8 cellular contexts compared by ENCODE assay signal in the genomic region with DNA sequence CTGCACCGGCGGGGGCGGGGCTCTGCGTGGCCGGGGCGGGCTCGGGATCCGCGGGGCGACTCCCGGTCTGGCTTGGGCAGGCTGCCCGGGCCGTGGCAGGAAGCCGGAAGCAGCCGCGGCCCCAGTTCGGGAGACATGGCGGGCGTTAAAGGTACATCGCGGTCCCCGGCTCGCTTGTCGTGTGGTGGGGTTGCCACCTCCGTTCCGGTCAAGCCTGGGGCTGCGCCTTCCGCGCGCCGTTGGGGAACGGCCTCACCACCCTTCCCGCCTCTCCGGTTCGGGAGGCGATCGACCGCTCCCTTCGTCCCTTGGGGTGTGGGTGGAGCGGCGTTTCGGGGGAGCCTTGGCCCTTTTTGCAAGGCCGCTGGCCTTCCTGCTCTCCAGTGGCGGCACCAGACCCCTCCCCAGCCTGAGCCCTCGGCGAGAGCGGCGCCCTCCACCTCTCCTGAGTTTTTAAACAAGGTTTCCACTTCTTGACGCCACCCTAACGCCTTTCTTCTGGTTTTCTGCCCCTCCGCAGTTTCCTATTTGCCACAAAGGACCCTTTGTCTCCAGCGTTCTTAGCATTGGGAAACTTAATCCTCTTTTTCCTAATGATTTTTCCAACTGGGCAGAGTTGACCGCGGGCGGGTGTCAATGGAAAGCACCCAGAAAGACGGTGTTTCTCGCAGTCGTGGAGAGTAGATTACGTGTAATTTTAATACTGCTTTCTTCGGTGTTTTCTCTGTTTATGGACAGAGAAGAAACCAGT. TPM values are rescaled to one million over a fixed set of nuclear protein-coding genes. Genes with fewer than 3 reads are reported as not detected.
DNase-seq lines count a peak whose midpoint lies in the region; ATAC-seq and TF ChIP-seq lines count a peak whose summit lies in the region.

A gene with protein sequence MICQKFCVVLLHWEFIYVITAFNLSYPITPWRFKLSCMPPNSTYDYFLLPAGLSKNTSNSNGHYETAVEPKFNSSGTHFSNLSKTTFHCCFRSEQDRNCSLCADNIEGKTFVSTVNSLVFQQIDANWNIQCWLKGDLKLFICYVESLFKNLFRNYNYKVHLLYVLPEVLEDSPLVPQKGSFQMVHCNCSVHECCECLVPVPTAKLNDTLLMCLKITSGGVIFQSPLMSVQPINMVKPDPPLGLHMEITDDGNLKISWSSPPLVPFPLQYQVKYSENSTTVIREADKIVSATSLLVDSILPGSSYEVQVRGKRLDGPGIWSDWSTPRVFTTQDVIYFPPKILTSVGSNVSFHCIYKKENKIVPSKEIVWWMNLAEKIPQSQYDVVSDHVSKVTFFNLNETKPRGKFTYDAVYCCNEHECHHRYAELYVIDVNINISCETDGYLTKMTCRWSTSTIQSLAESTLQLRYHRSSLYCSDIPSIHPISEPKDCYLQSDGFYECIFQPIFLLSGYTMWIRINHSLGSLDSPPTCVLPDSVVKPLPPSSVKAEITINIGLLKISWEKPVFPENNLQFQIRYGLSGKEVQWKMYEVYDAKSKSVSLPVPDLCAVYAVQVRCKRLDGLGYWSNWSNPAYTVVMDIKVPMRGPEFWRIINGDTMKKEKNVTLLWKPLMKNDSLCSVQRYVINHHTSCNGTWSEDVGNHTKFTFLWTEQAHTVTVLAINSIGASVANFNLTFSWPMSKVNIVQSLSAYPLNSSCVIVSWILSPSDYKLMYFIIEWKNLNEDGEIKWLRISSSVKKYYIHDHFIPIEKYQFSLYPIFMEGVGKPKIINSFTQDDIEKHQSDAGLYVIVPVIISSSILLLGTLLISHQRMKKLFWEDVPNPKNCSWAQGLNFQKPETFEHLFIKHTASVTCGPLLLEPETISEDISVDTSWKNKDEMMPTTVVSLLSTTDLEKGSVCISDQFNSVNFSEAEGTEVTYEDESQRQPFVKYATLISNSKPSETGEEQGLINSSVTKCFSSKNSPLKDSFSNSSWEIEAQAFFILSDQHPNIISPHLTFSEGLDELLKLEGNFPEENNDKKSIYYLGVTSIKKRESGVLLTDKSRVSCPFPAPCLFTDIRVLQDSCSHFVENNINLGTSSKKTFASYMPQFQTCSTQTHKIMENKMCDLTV (plus strand): TSS at position 79 of the 751 bp plus-strand sequence. CDS start 144,898 bp downstream, outside the sequence.
A gene with protein sequence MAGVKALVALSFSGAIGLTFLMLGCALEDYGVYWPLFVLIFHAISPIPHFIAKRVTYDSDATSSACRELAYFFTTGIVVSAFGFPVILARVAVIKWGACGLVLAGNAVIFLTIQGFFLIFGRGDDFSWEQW (plus strand): TSS at position 79 of the 751 bp plus-strand sequence. CDS start 57 bp downstream, at position 136.

- H3K27ac ChIP-seq in CD4-positive, alpha-beta T cell (ENCODE audit: low read depth, low read length) = peak within 1 kb of the TSS; percentile 69
- H3K27ac ChIP-seq in RWPE2 (ENCODE audit: poor library complexity, severe bottlenecking) (peak within 1 kb of the TSS; percentile 91), neuronal stem cell (replicated peaks; ENCODE audit: low read length) (peak within 1 kb of the TSS; percentile 98)

- H3K4me1 ChIP-seq in RWPE2 (ENCODE audit: insufficient read depth, poor library complexity, severe bottlenecking) = peaks cover 61% of the 10 kb centered on the region
- H3K4me1 ChIP-seq in neuronal stem cell (ENCODE audit: control insufficient read depth in 2 of 2, insufficient read depth in 1 of 2, low read depth in 1 of 2, low read length in 2 of 2) = peaks cover 2 to 5% of the 10 kb centered on the region in 2 donors

- H3K4me1 Mint-ChIP-seq in CD4-positive, alpha-beta T cell (ENCODE audit: low read depth) = peaks cover 26% of the 10 kb centered on the region

- no peaks in the 10 kb centered on the region for H3K27me3 ChIP-seq in CD4-positive, alpha-beta T cell (ENCODE audit: control insufficient read depth, insufficient read depth, low read length)
- H3K27me3 ChIP-seq in RWPE2 (ENCODE audit: insufficient read depth, poor library complexity, severe bottlenecking) (no peaks in the 10 kb centered on the region), neuronal stem cell (ENCODE audit: control insufficient read depth in 3 of 3, insufficient read depth in 3 of 3, low read depth in 1 of 3, low read length in 3 of 3) (peaks cover 0 to 19% (median 0%) of the 10 kb centered on the region in 3 experiments)

- POLR2A ChIA-PET in CD4-positive, alpha-beta T cell (lab: Charles Lee) = interaction anchor here (0.6 to 2.4 kb wide), 21 partner anchors 8 to 1828 kb away, joined by 3 to 24 read pairs (median 5); a partner anchor contains a TSS

- H3K4me3 Mint-ChIP-seq in CD4-positive, alpha-beta T cell = no peak within 1 kb of the TSS

- CTCF ChIA-PET in CD4-positive, alpha-beta T cell (lab: Charles Lee) = interaction anchor here (3.5 kb wide), 1 partner anchor 10 kb away, joined by 20 read pairs; no protein-coding TSS in a partner anchor

- H3K9me3 Mint-ChIP-seq in CD4-positive, alpha-beta T cell = no peaks in the 10 kb centered on the region

- WGBS in neuronal stem cell (ENCODE audit: extremely low coverage in 2 of 2, insufficient read length in 2 of 2, insufficient replicate concordance in 1 of 2), 2 donors = no CpG with 5 or more reads among the region's 60 CpGs

- H4K91ac ChIP-seq in neuronal stem cell (ENCODE audit: low read depth, low read length, poor library complexity) = no peak within 1 kb of the TSS

- TF ChIP-seq CTCF in CD4-positive, alpha-beta T cell (IDR thresholded peaks at IDR 0.05) = no peak
- TF ChIP-seq CTCF in RWPE2 (IDR thresholded peaks at IDR 0.05; ENCODE audit: poor library complexity, severe bottlenecking) = no peak
- TF ChIP-seq CTCF in epithelial cell of proximal tubule (conservative IDR thresholded peaks at IDR 0.05; ENCODE audit: low read depth, low read length) = no peak

- H3K4ac ChIP-seq in neuronal stem cell (ENCODE audit: low read length) = no peak within 1 kb of the TSS

- H3K18ac ChIP-seq in neuronal stem cell (ENCODE audit: low read length) = peak within 1 kb of the TSS; percentile 98

- intact Hi-C loops in CD4-positive, alpha-beta T cell (cut with DNase I, micrococcal nuclease) = loop anchor here (2.0 to 10.0 kb wide), 4 partner anchors 166 to 1514 kb away; no protein-coding TSS in a partner anchor

- H4K8ac ChIP-seq in neuronal stem cell (ENCODE audit: low read depth, low read length) = no peak within 1 kb of the TSS

- peak within 1 kb of the TSS; percentile 98 for H3K9ac ChIP-seq in neuronal stem cell (ENCODE audit: low read depth, low read length, poor library complexity)

- peak within 1 kb of the TSS; percentile 84 for H2BK5ac ChIP-seq in neuronal stem cell (ENCODE audit: low read length)

- H3K36me3 Mint-ChIP-seq in CD4-positive, alpha-beta T cell (ENCODE audit: low read depth) = peaks cover 19% of the 10 kb centered on the region

- peak within 1 kb of the TSS; percentile 59 for H3K4me2 ChIP-seq in neuronal stem cell (ENCODE audit: insufficient read depth, low read length, poor library complexity, severe bottlenecking)

- no peaks in the 10 kb centered on the region for H3K9me3 ChIP-seq in CD4-positive, alpha-beta T cell (ENCODE audit: control insufficient read depth, low read length)
- H3K9me3 ChIP-seq in RWPE2 (ENCODE audit: severe bottlenecking) = no peaks in the 10 kb centered on the region
- peaks cover 0 to 3% of the 10 kb centered on the region in 2 donors for H3K9me3 ChIP-seq in neuronal stem cell (replicated peaks in 1 of 2; ENCODE audit: control insufficient read depth in 2 of 2, insufficient read depth in 1 of 2, low read depth in 1 of 2, low read length in 2 of 2)

- no peak within 1 kb of the TSS for H3K27ac Mint-ChIP-seq in CD4-positive, alpha-beta T cell

- no peak for ATAC-seq in CD4-positive, alpha-beta T cell (ENCODE audit: poor library complexity)
- peak; percentile 49 for ATAC-seq in HG03460 (IDR thresholded peaks at IDR 0.05; ENCODE audit: unreplicated experiment)
- peak; percentile 46 for ATAC-seq in RWPE2 (ENCODE audit: low read depth)

- H3K79me1 ChIP-seq in neuronal stem cell (ENCODE audit: low read depth, low read length) = peaks cover 5% of the 10 kb centered on the region

- H3K4me3 ChIP-seq in RWPE2 (ENCODE audit: severe bottlenecking) = peak within 1 kb of the TSS; percentile 73
- peak within 1 kb of the TSS; percentile 83 for H3K4me3 ChIP-seq in epithelial cell of proximal tubule (ENCODE audit: low read depth, low read length)
- H3K4me3 ChIP-seq in neuronal stem cell (ENCODE audit: low read length in 2 of 2) = peak within 1 kb of the TSS; percentile 94 to 96

- peak within 1 kb of the TSS; percentile 19 for H2BK15ac ChIP-seq in neuronal stem cell (ENCODE audit: low read length)

- peak within 1 kb of the TSS; percentile 86 for H3K14ac ChIP-seq in neuronal stem cell (ENCODE audit: low read length)

- no peak within 1 kb of the TSS for H2BK12ac ChIP-seq in neuronal stem cell (ENCODE audit: low read length)

- no peaks in the 10 kb centered on the region for H3K27me3 Mint-ChIP-seq in CD4-positive, alpha-beta T cell

- H3K36me3 ChIP-seq in RWPE2 (ENCODE audit: low read depth) (peaks cover 12% of the 10 kb centered on the region), neuronal stem cell (replicated peaks in 1 of 2; ENCODE audit: control insufficient read depth in 2 of 2, insufficient read depth in 2 of 2, low read length in 2 of 2) (peaks cover 2 to 11% of the 10 kb centered on the region in 2 donors)

- H2AK5ac ChIP-seq in neuronal stem cell (ENCODE audit: low read depth, low read length) = no peak within 1 kb of the TSS

- DNase-seq in CD4-positive, alpha-beta T cell = no peak
- DNase-seq in RWPE2 (ENCODE audit: low spot score) = no peak
- DNase-seq in epithelial cell of proximal tubule (ENCODE audit: low read depth) = no peak
- DNase-seq in neuronal stem cell (ENCODE audit: low spot score) = no peak
- DNase-seq in central memory CD4-positive, alpha-beta T cell = no peak
- no peak for DNase-seq in AG20443 (ENCODE audit: low spot score)

- H2BK120ac ChIP-seq in neuronal stem cell (ENCODE audit: low read depth, low read length) = no peak within 1 kb of the TSS

- H3K23ac ChIP-seq in neuronal stem cell (ENCODE audit: low read depth, low read length, poor library complexity) = peak within 1 kb of the TSS; percentile 99

- H2AFZ ChIP-seq in neuronal stem cell (ENCODE audit: low read length) = peak within 1 kb of the TSS; percentile 100

- peak; percentile 81 for TF ChIP-seq POLR2A in GM19193 (IDR thresholded peaks at IDR 0.05; ENCODE audit: extremely low read depth, insufficient read depth, insufficient read length)

RNA-seq across cellular contexts. Expression of the first gene that starts in this region (rescaled TPM):
- under 1 TPM; 0.58 to 0.59 TPM for total RNA-seq in CD4-positive, alpha-beta T cell
- total RNA-seq in epithelial cell of proximal tubule = 10.6 and 12.4 TPM in 2 replicates
- polyA plus RNA-seq in neuronal stem cell (2013, experiment 1 of 2) = 5.6 TPM
- 5.6 TPM for polyA plus RNA-seq in neuronal stem cell (2013, experiment 2 of 2)

RNA-seq across cellular contexts. Expression of the second gene that starts in this region (rescaled TPM):
- 10 to 100 TPM; 20.2 to 23.9 TPM for total RNA-seq in CD4-positive, alpha-beta T cell
- total RNA-seq in epithelial cell of proximal tubule = 47.3 and 71.7 TPM in 2 replicates
- 33.1 TPM for polyA plus RNA-seq in neuronal stem cell (2013, experiment 1 of 2)
- 34.4 TPM for polyA plus RNA-seq in neuronal stem cell (2013, experiment 2 of 2)
